36 cellular contexts compared by ENCODE assay signal in the genomic region with DNA sequence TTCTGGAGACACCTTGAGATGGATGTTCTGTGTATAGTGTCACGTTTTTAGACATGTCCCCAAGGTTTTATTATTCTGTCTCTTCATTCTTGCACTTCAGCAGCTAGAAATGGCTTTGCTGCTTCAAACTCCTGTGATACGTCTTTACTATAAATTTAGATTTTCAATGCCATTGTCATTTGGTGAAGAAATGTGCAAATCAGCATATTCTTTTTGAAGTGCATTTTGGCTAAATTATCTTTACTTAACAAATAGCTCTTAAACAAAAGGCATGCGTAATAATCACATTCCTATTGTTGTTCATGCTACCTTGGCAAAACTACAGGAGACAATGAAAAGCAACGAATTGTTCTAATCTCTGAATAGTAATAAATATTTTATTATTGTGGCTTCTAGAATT.
"Had no signal": no experiment of that assay in that cellular context is flagged by ENCODE, and none has a peak within 500 bp of the region (broad histone marks: within the 10 kb centered on the region; RNA-seq: fewer than 3 reads in every experiment).

No MANE protein-coding gene starts in this region.

- H3K9me3 ChIP-seq: MG63 had no signal

- DNase-seq: Karpas-422, Kasumi-1, MG63, MM.1S, MV-4-11, NCI-H1048, NCI-H1092, NCI-H1092 treated with DMSO at 0.1 percent for 48 hours, NCI-H1105, NCI-H1417, NCI-H1417 treated with DMSO at 0.1 percent for 48 hours, NCI-H1436, NCI-H1436 treated with DMSO at 0.1 percent for 48 hours, NCI-H146, NCI-H1694, NCI-H1694 treated with DMSO at 0.1 percent for 48 hours, NCI-H187, NCI-H187 treated with DMSO at 0.1 percent for 48 hours, NCI-H1930, NCI-H2029, NCI-H2029 treated with DMSO at 0.1 percent for 48 hours, NCI-H2081, NCI-H2081 treated with DMSO at 0.1 percent for 48 hours, NCI-H2107, NCI-H2171, NCI-H2171 treated with DMSO at 0.1 percent for 48 hours, NCI-H2227 treated with DMSO at 0.1 percent for 48 hours, NCI-H226, NCI-H345, NCI-H446, NCI-H446 treated with DMSO at 0.1 percent for 48 hours, NCI-H510A, NCI-H510A treated with DMSO at 0.1 percent for 48 hours, NCI-H524, NCI-H524 treated with DMSO at 0.1 percent for 48 hours, NCI-H526 had no signal

- H3K27me3 ChIP-seq: MG63 had no signal

- H3K4me3 ChIP-seq: MG63 had no signal

- H3K36me3 ChIP-seq: MG63 had no signal
